ENCODE assay signal across 22 cellular contexts in the genomic region with DNA sequence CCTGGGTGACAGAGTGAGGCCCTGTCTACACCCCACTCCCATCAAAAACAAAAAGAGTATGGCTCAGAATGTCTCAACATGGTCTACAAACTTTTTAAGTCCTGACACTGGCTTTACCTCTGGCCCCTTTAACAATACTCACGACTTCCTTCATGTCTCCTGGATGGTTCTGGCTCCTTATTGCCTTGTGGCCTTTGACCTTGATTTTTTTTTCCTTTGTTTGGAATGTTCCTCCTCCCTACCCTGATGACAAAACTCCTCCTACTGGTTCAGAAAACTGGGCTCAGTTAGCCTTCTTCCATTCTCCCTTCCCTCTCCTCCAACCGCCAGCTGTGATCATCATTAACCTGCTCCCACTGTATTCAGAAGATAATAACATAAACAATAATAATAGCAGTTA.
"Had no signal": no experiment of that assay in that cellular context is flagged by ENCODE, and none has a peak within 500 bp of the region (broad histone marks: within the 10 kb centered on the region; RNA-seq: fewer than 3 reads in every experiment).

No MANE protein-coding gene starts in this region.

- H3K27ac Mint-ChIP-seq: activated B cell treated with CpG ODN at 0.5 μM for 24 hours; activated CD4-positive, alpha-beta T cell treated with anti-CD3 and anti-CD28 coated beads for 36 hours; activated T-helper 2 cell treated with anti-CD3 and anti-CD28 coated beads, Interferon-gamma antibody, Interleukin-2, Interleukin-4, amounts not matched to agents 10 μg/mL and 5 μg/mL and 100 μg/mL, durations not matched to agents 14 hours and 24 hours and 36 hours; immature natural killer cell; natural killer cell; stimulated activated memory B cell treated with anti-CD40 and anti-IgM and Interleukin-4, amounts not matched to agents 10 μg/mL and 1 μg/mL and 100 μg/mL, for 72 hours had no signal

- H3K9me3 ChIP-seq: left lung, ovary, thoracic aorta, upper lobe of right lung had no signal

- H3K36me3 Mint-ChIP-seq: immature natural killer cell; natural killer cell; stimulated activated memory B cell treated with anti-CD40 and anti-IgM and Interleukin-4, amounts not matched to agents 10 μg/mL and 1 μg/mL and 100 μg/mL, for 72 hours had no signal

- H3K79me2 ChIP-seq: hepatocyte had no signal

- H3K36me3 ChIP-seq: left lung, ovary, thoracic aorta, upper lobe of right lung had no signal

- H3K27me3 ChIP-seq: hepatocyte, left lung, ovary, upper lobe of right lung had no signal

- H3K27me3 Mint-ChIP-seq: activated B cell treated with CpG ODN at 0.5 μM for 24 hours; activated CD4-positive, alpha-beta T cell treated with anti-CD3 and anti-CD28 coated beads for 36 hours; stimulated activated memory B cell treated with anti-CD40 and anti-IgM and Interleukin-4, amounts not matched to agents 10 μg/mL and 1 μg/mL and 100 μg/mL, for 72 hours had no signal

- H3K4me3 Mint-ChIP-seq: activated B cell treated with CpG ODN at 0.5 μM for 24 hours; activated CD4-positive, alpha-beta T cell treated with anti-CD3 and anti-CD28 coated beads for 36 hours; activated T-cell treated with anti-CD3 and anti-CD28 coated beads, Interleukin-2, amount 50 U/mL, for 4 hours; immature natural killer cell; natural killer cell; stimulated activated memory B cell treated with anti-CD40 and anti-IgM and Interleukin-4, amounts not matched to agents 10 μg/mL and 1 μg/mL and 100 μg/mL, for 72 hours had no signal

- H3K27ac ChIP-seq: left lung, ovary, thoracic aorta, upper lobe of right lung had no signal

- DNase-seq: activated B cell treated with CpG ODN at 0.5 μM for 24 hours; activated CD4-positive, alpha-beta T cell treated with anti-CD3 and anti-CD28 coated beads for 36 hours; activated CD4-positive, alpha-beta T cell treated with anti-CD3 and anti-CD28 coated beads, Interleukin-2, amount 50 U/mL, for 4 hours; activated CD8-positive, alpha-beta memory T cell treated with anti-CD3 and anti-CD28 coated beads, Interleukin-2, amount 50 U/mL, for 48 hours; activated naive CD4-positive, alpha-beta T cell; activated T-cell treated with anti-CD3 and anti-CD28 coated beads, Interleukin-2, amount 50 U/mL, for 4 hours; dermis blood vessel endothelial cell; effector CD8-positive, alpha-beta T cell; glutamatergic neuron; immature natural killer cell; left lung; natural killer cell; ovary; right cardiac atrium; stimulated activated CD4-positive, alpha-beta T cell treated with anti-CD3 and anti-CD28 coated beads, Interleukin-2, amount 100 ng/mL, for 24 hours; T-helper 9 cell; upper lobe of right lung had no signal

- H3K4me3 ChIP-seq: hepatocyte, left lung, lung, ovary, thoracic aorta, upper lobe of right lung had no signal

- ATAC-seq: activated CD4-positive, alpha-beta T cell treated with anti-CD3 and anti-CD28 coated beads for 36 hours; activated T-cell treated with anti-CD3 and anti-CD28 coated beads, Interleukin-2, amount 50 U/mL, for 4 hours; left lung; natural killer cell; right cardiac atrium; stimulated activated memory B cell treated with anti-CD40 and anti-IgM and Interleukin-4, amounts not matched to agents 10 μg/mL and 1 μg/mL and 100 μg/mL, for 72 hours; upper lobe of right lung had no signal

- H3K9me3 Mint-ChIP-seq: activated B cell treated with CpG ODN at 0.5 μM for 24 hours; activated T-cell treated with anti-CD3 and anti-CD28 coated beads, Interleukin-2, amount 50 U/mL, for 4 hours; activated T-helper 2 cell treated with anti-CD3 and anti-CD28 coated beads, Interferon-gamma antibody, Interleukin-2, Interleukin-4, amounts not matched to agents 10 μg/mL and 5 μg/mL and 100 μg/mL, durations not matched to agents 14 hours and 24 hours and 36 hours; immature natural killer cell; natural killer cell; stimulated activated memory B cell treated with anti-CD40 and anti-IgM and Interleukin-4, amounts not matched to agents 10 μg/mL and 1 μg/mL and 100 μg/mL, for 72 hours had no signal
